8 cellular contexts compared by ENCODE assay signal in genomic region chr17:7883781-7884386, GRCh38. TPM values are rescaled to one million over a fixed set of nuclear protein-coding genes. Genes with fewer than 3 reads are reported as not detected.
DNase-seq lines count a peak whose midpoint lies in the region; ATAC-seq, FAIRE-seq and TF ChIP-seq lines count a peak whose summit lies in the region.

No MANE protein-coding gene starts in this region.

- H2AK5ac ChIP-seq in H1 (ENCODE audit: low read depth, low read length) (no peak overlapping the region), trophoblast cell (ENCODE audit: low read length) (no peak overlapping the region)

- POLR2A ChIA-PET in HEK293 (lab: Yijun Ruan, JAX) (interaction anchor here (0.6 to 1.0 kb wide), 2 partner anchors 16 to 68 kb away, joined by 3 read pairs; no protein-coding TSS in a partner anchor), H1 (lab: Charles Lee; ENCODE audit: partially characterized antibody) (interaction anchor here (1.1 to 1.3 kb wide), 2 partner anchors 10 to 198 kb away, joined by 4 to 5 read pairs; no protein-coding TSS in a partner anchor)

- H2BK120ac ChIP-seq in H1 (replicated peaks; ENCODE audit: low read depth, low read length): no peak overlapping the region
- no peak overlapping the region for H2BK120ac ChIP-seq in trophoblast cell (ENCODE audit: insufficient read depth, low read length, poor library complexity)

- peaks cover 17 to 41% of the 10 kb centered on the region in 2 experiments for H3K36me3 ChIP-seq in HEK293 (ENCODE audit: control insufficient read depth in 2 of 2, insufficient read depth in 1 of 2, low read length in 2 of 2)
- H3K36me3 ChIP-seq in H1 (ENCODE audit: control insufficient read depth in 2 of 4, insufficient read depth in 4 of 4, low read length in 3 of 4): peaks cover 3 to 10% (median 5%) of the 10 kb centered on the region in 4 experiments; a peak in 5 of 8 replicates
- peaks cover 6 to 15% of the 10 kb centered on the region in 2 experiments for H3K36me3 ChIP-seq in trophoblast cell (ENCODE audit: control insufficient read depth in 1 of 2, insufficient read depth in 2 of 2, low read length in 2 of 2)

- H4K91ac ChIP-seq in H1 (replicated peaks; ENCODE audit: insufficient read length, low read length): no peak overlapping the region
- no peak overlapping the region for H4K91ac ChIP-seq in trophoblast cell (ENCODE audit: low read depth, low read length)

- no peak for FAIRE-seq in H1 (lab: Jason Lieb, UNC)

- no peak overlapping the region for H3K56ac ChIP-seq in H1 (replicated peaks; ENCODE audit: insufficient read length, low read depth, low read length)

- TF ChIP-seq POLR2A in H1 (IDR thresholded peaks at IDR 0.05; ENCODE audit: control extremely low read depth in 1 of 2, low read depth in 2 of 2, low read length in 2 of 2): no peak

- TF ChIP-seq EP300 in H1 (IDR thresholded peaks at IDR 0.05; ENCODE audit: borderline replicate concordance in 1 of 2, low read depth in 2 of 2, low read length in 2 of 2): no peak

- H2BK5ac ChIP-seq in H1 (ENCODE audit: low read depth, low read length): no peak overlapping the region
- no peak overlapping the region for H2BK5ac ChIP-seq in trophoblast cell (ENCODE audit: low read depth, low read length, poor library complexity)

- ATAC-seq in HG02885 (IDR thresholded peaks at IDR 0.05; ENCODE audit: poor library complexity, unreplicated experiment): no peak
- no peak for ATAC-seq in HG03354 (IDR thresholded peaks at IDR 0.05; ENCODE audit: poor library complexity, severe bottlenecking, unreplicated experiment)

- peak overlapping the region; percentile 35; the same call in 1 of the 2 replicates for H3K27ac ChIP-seq in HEK293 (ENCODE audit: extremely low read depth, low read depth, low read length)
- no peak overlapping the region for H3K27ac ChIP-seq in H1 (ENCODE audit: low read depth, low read length)
- H3K27ac ChIP-seq in trophoblast cell (ENCODE audit: low read depth, low read length): no peak overlapping the region

- TF ChIP-seq CTCF in HEK293 (tag by site-specific recombination; IDR thresholded peaks at IDR 0.05) (no peak), H1 (IDR thresholded peaks at IDR 0.05; ENCODE audit: control extremely low read depth in 1 of 3, insufficient read depth in 1 of 3, low read depth in 1 of 3, low read length in 3 of 3) (no peak)

- H3K14ac ChIP-seq in H1 (ENCODE audit: insufficient read length) (no peak overlapping the region), trophoblast cell (ENCODE audit: low read length) (no peak overlapping the region)

- peaks cover 24% of the 10 kb centered on the region for H3K23me2 ChIP-seq in H1 (ENCODE audit: low read depth, low read length)

- H2BK15ac ChIP-seq in H1 (ENCODE audit: low read length): no peak overlapping the region

- H3K27me3 ChIP-seq in H1 (replicated peaks in 1 of 4; ENCODE audit: control insufficient read depth in 3 of 4, extremely low read depth in 1 of 4, insufficient read depth in 3 of 4, low read length in 3 of 4) (peaks cover 0 to 10% (median 3%) of the 10 kb centered on the region in 4 experiments; a peak in 3 of 7 replicates), trophoblast cell (ENCODE audit: insufficient read depth, low read length) (no peaks in the 10 kb centered on the region)

- DNase-seq in AG08395 (ENCODE audit: low spot score) (peak; percentile 39), T-helper 22 cell (ENCODE audit: low read depth) (peak; percentile 25), H1 (ENCODE audit: low read depth in 1 of 2, low spot score in 2 of 2) (no peak), trophoblast cell (no peak), NCI-H2081 treated with DMSO at 0.1 percent for 48 hours (lab: John Stamatoyannopoulos, UW) (no peak)

- H3K9me3 ChIP-seq in HEK293 (ENCODE audit: control insufficient read depth, insufficient read depth, low read depth, low read length): no peaks in the 10 kb centered on the region
- H3K9me3 ChIP-seq in H1 (ENCODE audit: insufficient read depth in 2 of 2, low read depth in 1 of 2, low read length in 1 of 2): no peaks in the 10 kb centered on the region
- H3K9me3 ChIP-seq in trophoblast cell (ENCODE audit: insufficient read depth, low read depth, low read length): no peaks in the 10 kb centered on the region

- no peaks in the 10 kb centered on the region for H4K20me1 ChIP-seq in H1 (replicated peaks in 1 of 2; ENCODE audit: control insufficient read depth in 1 of 2, insufficient read depth in 2 of 2, low read length in 2 of 2)

- no peak for TF ChIP-seq RAD21 in H1 (IDR thresholded peaks at IDR 0.05 in 1 of 2, conservative IDR thresholded peaks at IDR 0.05 in 1 of 2; ENCODE audit: low read depth in 2 of 2, low read length in 2 of 2)

- H3K79me2 ChIP-seq in H1 (ENCODE audit: control insufficient read depth in 1 of 2, insufficient read depth in 2 of 2, low read length in 2 of 2) (no peaks in the 10 kb centered on the region), trophoblast cell (ENCODE audit: control insufficient read depth, insufficient read depth, low read length, poor library complexity) (peaks cover 14% of the 10 kb centered on the region)

- no peak overlapping the region for H2BK20ac ChIP-seq in H1 (ENCODE audit: low read length)

- H3K18ac ChIP-seq in H1 (ENCODE audit: extremely low read depth, low read length): no peak overlapping the region
- no peak overlapping the region for H3K18ac ChIP-seq in trophoblast cell (ENCODE audit: low read length)

- H4K12ac ChIP-seq in trophoblast cell (ENCODE audit: low read depth, low read length): no peak overlapping the region

- no peak overlapping the region for H3K4ac ChIP-seq in H1 (replicated peaks; ENCODE audit: insufficient read length, low read depth, low read length)
- H3K4ac ChIP-seq in trophoblast cell (ENCODE audit: low read depth, low read length): no peak overlapping the region

- 27% methylated on average over 2 of the region's 3 CpGs; no CpG with 5 or more reads in 1 of the 2 experiments for WGBS in H1 (ENCODE audit: extremely low coverage in 1 of 2, insufficient coverage in 1 of 2, insufficient read length in 1 of 2, insufficient replicate concordance in 2 of 2, low coverage in 1 of 2, low lambda C conversion rate in 2 of 2, missing lambda C conversion rate in 1 of 2), 2 experiments
- WGBS in trophoblast cell (ENCODE audit: extremely low coverage, insufficient coverage, insufficient read length): no CpG with 5 or more reads among the region's 3 CpGs

- H2AFZ ChIP-seq in H1 (ENCODE audit: low read length) (no peak overlapping the region), trophoblast cell (ENCODE audit: insufficient read depth, low read length, poor library complexity) (no peak overlapping the region)

- H3K9ac ChIP-seq in H1 (replicated peaks in 1 of 4; ENCODE audit: extremely low read depth in 1 of 4, low read depth in 3 of 4, low read length in 3 of 4) (no peak overlapping the region), trophoblast cell (ENCODE audit: low read length) (no peak overlapping the region)

- H3K23ac ChIP-seq in H1 (ENCODE audit: insufficient read length) (no peak overlapping the region), trophoblast cell (ENCODE audit: low read length) (no peak overlapping the region)

- H4K5ac ChIP-seq in H1 (ENCODE audit: insufficient read length, low read depth, low read length): no peak overlapping the region

- peak overlapping the region; percentile 55 for H3K4me3 ChIP-seq in HEK293 (ENCODE audit: low read depth, low read length)
- H3K4me3 ChIP-seq in H1 (ENCODE audit: extremely low read depth in 1 of 4, insufficient read depth in 2 of 4, low read depth in 3 of 4, low read length in 4 of 4): peak overlapping the region in 1 of 4 experiments; percentile 46; a peak in 2 of 8 replicates
- no peak overlapping the region for H3K4me3 ChIP-seq in trophoblast cell (ENCODE audit: low read depth, low read length)

- H3K79me1 ChIP-seq in H1 (ENCODE audit: low read depth, low read length): no peaks in the 10 kb centered on the region
- H3K79me1 ChIP-seq in trophoblast cell (ENCODE audit: low read length): peaks cover 32% of the 10 kb centered on the region

- H2BK12ac ChIP-seq in H1 (ENCODE audit: low read depth, low read length) (no peak overlapping the region), trophoblast cell (ENCODE audit: low read length) (no peak overlapping the region)

- CTCF ChIA-PET in HEK293 (lab: Yijun Ruan, JAX) (interaction anchor here (0.6 to 2.1 kb wide), 6 partner anchors 14 to 175 kb away, joined by 3 to 23 read pairs (median 4); no protein-coding TSS in a partner anchor), H1 (lab: Charles Lee; ENCODE audit: partially characterized antibody) (interaction anchor here (0.6 to 1.3 kb wide), 2 partner anchors 22 to 174 kb away, joined by 3 read pairs; no protein-coding TSS in a partner anchor)

- H4K8ac ChIP-seq in H1 (ENCODE audit: extremely low read depth, insufficient read depth, low read length) (no peak overlapping the region), trophoblast cell (ENCODE audit: low read depth, low read length) (no peak overlapping the region)

- peaks cover 22% of the 10 kb centered on the region for H3K4me1 ChIP-seq in HEK293 (ENCODE audit: control insufficient read depth, insufficient read depth, low read length)
- peaks cover 1 to 22% (median 14%) of the 10 kb centered on the region in 4 experiments for H3K4me1 ChIP-seq in H1 (replicated peaks in 1 of 4; ENCODE audit: control insufficient read depth in 3 of 4, insufficient read depth in 4 of 4, low read length in 3 of 4)
- peaks cover 15 to 19% of the 10 kb centered on the region in 2 experiments for H3K4me1 ChIP-seq in trophoblast cell (ENCODE audit: control insufficient read depth in 1 of 2, insufficient read depth in 2 of 2, low read length in 2 of 2)

- H3K4me2 ChIP-seq in H1 (ENCODE audit: insufficient read depth in 1 of 2, low read depth in 2 of 2, low read length in 2 of 2) (peak overlapping the region; percentile 40 to 82; a peak in 2 of 4 replicates), trophoblast cell (ENCODE audit: low read length) (peak overlapping the region; percentile 45)

RNA-seq across cellular contexts. Expression of gene CHD3, which starts 4.7 kb away (rescaled TPM):
- total RNA-seq in H1 (2021; fragmentation: NEBNext Ultra II Directional; extraction: Animal tissue kit (Norgen Biotek cat#: 25700)): 12.9 and 14.2 TPM in 2 replicates
- polyA plus RNA-seq in H1 (2011; rRNA removed): 12.3 and 18.3 TPM in 2 replicates
- 12.4 TPM for polyA plus RNA-seq in H1 (2011; cell fraction: cytosol; rRNA removed)
- polyA plus RNA-seq in H1 (2011; cell fraction: nucleus; rRNA removed): 45.8 TPM
- 20.4 to 31.7 TPM (median 27.8 TPM) in 4 replicates for polyA plus RNA-seq in H1 (2012, experiment 1 of 2)
- 4.9 TPM for polyA plus RNA-seq in H1 (2012, experiment 2 of 2)
- 12.0 TPM for polyA plus RNA-seq in H1 (2013, experiment 1 of 2)
- 11.8 TPM for polyA plus RNA-seq in H1 (2013, experiment 2 of 2)
- 17.4 and 27.2 TPM in 2 replicates for polyA minus RNA-seq in H1 (2011; rRNA and poly(A)+ RNA removed)
- polyA minus RNA-seq in H1 (2011; cell fraction: cytosol; rRNA and poly(A)+ RNA removed): 16.4 TPM
- polyA minus RNA-seq in H1 (2011; cell fraction: nucleus; rRNA and poly(A)+ RNA removed): 16.2 TPM
- 38.1 and 38.8 TPM in 2 replicates for polyA plus RNA-seq in trophoblast cell (2013)

RNA-seq across cellular contexts. Expression of gene CYB5D1, which starts 26.1 kb away (rescaled TPM):
- 15.5 and 18.0 TPM in 2 replicates for total RNA-seq in H1 (2021; fragmentation: NEBNext Ultra II Directional; extraction: Animal tissue kit (Norgen Biotek cat#: 25700))
- polyA plus RNA-seq in H1 (2011; rRNA removed): 11.0 and 13.5 TPM in 2 replicates
- polyA plus RNA-seq in H1 (2011; cell fraction: cytosol; rRNA removed): 14.5 TPM
- polyA plus RNA-seq in H1 (2011; cell fraction: nucleus; rRNA removed): 11.9 TPM
- polyA plus RNA-seq in H1 (2012, experiment 1 of 2): 13.6 to 15.2 TPM (median 14.3 TPM) in 4 replicates
- polyA plus RNA-seq in H1 (2012, experiment 2 of 2): 1.9 TPM
- polyA plus RNA-seq in H1 (2013, experiment 1 of 2): 9.2 TPM
- 10.4 TPM for polyA plus RNA-seq in H1 (2013, experiment 2 of 2)
- 10.8 and 16.3 TPM in 2 replicates for polyA minus RNA-seq in H1 (2011; rRNA and poly(A)+ RNA removed)
- 5.7 TPM for polyA minus RNA-seq in H1 (2011; cell fraction: cytosol; rRNA and poly(A)+ RNA removed)
- 10.8 TPM for polyA minus RNA-seq in H1 (2011; cell fraction: nucleus; rRNA and poly(A)+ RNA removed)
- 5.2 and 5.7 TPM in 2 replicates for polyA plus RNA-seq in trophoblast cell (2013)

RNA-seq across cellular contexts. Expression of gene NAA38, which starts 26.5 kb away (rescaled TPM):
- total RNA-seq in H1 (2021; fragmentation: NEBNext Ultra II Directional; extraction: Animal tissue kit (Norgen Biotek cat#: 25700)): 27.0 and 30.2 TPM in 2 replicates
- 109 and 116 TPM in 2 replicates for polyA plus RNA-seq in H1 (2011; rRNA removed)
- 69.8 TPM for polyA plus RNA-seq in H1 (2011; cell fraction: cytosol; rRNA removed)
- 69.1 TPM for polyA plus RNA-seq in H1 (2011; cell fraction: nucleus; rRNA removed)
- polyA plus RNA-seq in H1 (2012, experiment 1 of 2): 37.0 to 54.9 TPM (median 48.8 TPM) in 4 replicates
- polyA plus RNA-seq in H1 (2012, experiment 2 of 2): 49.4 TPM
- polyA plus RNA-seq in H1 (2013, experiment 1 of 2): 62.5 TPM
- polyA plus RNA-seq in H1 (2013, experiment 2 of 2): 54.4 TPM
- 5.6 and 11.4 TPM in 2 replicates for polyA minus RNA-seq in H1 (2011; rRNA and poly(A)+ RNA removed)
- 93.6 TPM for polyA minus RNA-seq in H1 (2011; cell fraction: cytosol; rRNA and poly(A)+ RNA removed)
- polyA minus RNA-seq in H1 (2011; cell fraction: nucleus; rRNA and poly(A)+ RNA removed): 26.3 TPM
- 73.2 and 77.1 TPM in 2 replicates for polyA plus RNA-seq in trophoblast cell (2013)

RNA-seq across cellular contexts. Expression of gene TMEM88, which starts 29.0 kb away (rescaled TPM):
- total RNA-seq in H1 (2021; fragmentation: NEBNext Ultra II Directional; extraction: Animal tissue kit (Norgen Biotek cat#: 25700)): 0.69 TPM in 1 of 2 replicates, not detected in the other
- polyA plus RNA-seq in H1 (2011; rRNA removed): 8.8 and 11.6 TPM in 2 replicates
- polyA plus RNA-seq in H1 (2011; cell fraction: cytosol; rRNA removed): 4.2 TPM
- polyA plus RNA-seq in H1 (2011; cell fraction: nucleus; rRNA removed): 6.0 TPM
- 2.9 to 6.2 TPM (median 4.0 TPM) in 4 replicates for polyA plus RNA-seq in H1 (2012, experiment 1 of 2)
- polyA plus RNA-seq in H1 (2012, experiment 2 of 2): 5.3 TPM
- polyA plus RNA-seq in H1 (2013, experiment 1 of 2): 1.1 TPM
- polyA plus RNA-seq in H1 (2013, experiment 2 of 2): 1.3 TPM
- polyA minus RNA-seq in H1 (2011; rRNA and poly(A)+ RNA removed): 0.37 and 0.91 TPM in 2 replicates
- not detected for polyA minus RNA-seq in H1 (2011; cell fraction: cytosol; rRNA and poly(A)+ RNA removed)
- polyA minus RNA-seq in H1 (2011; cell fraction: nucleus; rRNA and poly(A)+ RNA removed): 2.1 TPM
- 23.8 and 25.6 TPM in 2 replicates for polyA plus RNA-seq in trophoblast cell (2013)

RNA-seq across cellular contexts. Expression of gene RNF227, which starts 32.2 kb away (rescaled TPM):
- 0.63 and 0.77 TPM in 2 replicates for total RNA-seq in H1 (2021; fragmentation: NEBNext Ultra II Directional; extraction: Animal tissue kit (Norgen Biotek cat#: 25700))
- polyA plus RNA-seq in H1 (2011; rRNA removed): 1.1 and 1.7 TPM in 2 replicates
- 0.94 TPM for polyA plus RNA-seq in H1 (2011; cell fraction: cytosol; rRNA removed)
- 0.56 TPM for polyA plus RNA-seq in H1 (2011; cell fraction: nucleus; rRNA removed)
- polyA plus RNA-seq in H1 (2012, experiment 1 of 2): 0.64 to 2.2 TPM (median 0.83 TPM) in 4 replicates
- 0.63 TPM for polyA plus RNA-seq in H1 (2012, experiment 2 of 2)
- 0.67 TPM for polyA plus RNA-seq in H1 (2013, experiment 1 of 2)
- 0.48 TPM for polyA plus RNA-seq in H1 (2013, experiment 2 of 2)
- polyA minus RNA-seq in H1 (2011; rRNA and poly(A)+ RNA removed): 0.27 and 0.47 TPM in 2 replicates
- polyA minus RNA-seq in H1 (2011; cell fraction: cytosol; rRNA and poly(A)+ RNA removed): 0.66 TPM
- 0.20 TPM for polyA minus RNA-seq in H1 (2011; cell fraction: nucleus; rRNA and poly(A)+ RNA removed)
- polyA plus RNA-seq in trophoblast cell (2013): 0.31 and 0.32 TPM in 2 replicates

Comparison
In these comparisons a context has a peak if more than half of its experiments do, and no peak if none do; other contexts are left out.
1. DNase-seq: peak in AG08395 (single experiment) and T-helper 22 cell (single experiment); none in H1 (0 of 2), trophoblast cell (0 of 2) and NCI-H2081 treated with DMSO at 0.1 percent for 48 hours (single experiment).